In the genomic region with DNA sequence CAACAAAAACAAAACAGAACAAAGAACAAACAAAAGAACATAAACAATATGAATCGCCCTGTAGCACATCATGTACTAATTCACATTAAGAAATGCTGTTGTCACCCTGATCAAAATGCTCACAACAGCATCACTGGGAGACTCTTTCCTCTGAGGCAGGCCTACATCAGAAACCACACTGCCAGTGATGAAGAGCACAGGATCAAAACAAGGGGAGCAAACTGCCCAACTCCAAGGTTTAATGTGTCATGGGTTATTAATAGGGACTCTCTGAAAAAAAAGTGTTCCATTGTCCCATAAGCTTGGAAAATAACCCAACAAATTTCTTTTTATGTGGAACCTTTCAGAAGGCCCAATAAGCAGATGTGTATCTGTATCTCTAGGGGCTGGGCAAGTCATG, we compare ENCODE assay signal across 25 cellular contexts.
"Had no signal": no experiment of that assay in that cellular context is flagged by ENCODE, and none has a peak within 500 bp of the region (broad histone marks: within the 10 kb centered on the region; RNA-seq: fewer than 3 reads in every experiment).

No MANE protein-coding gene starts in this region.

- DNase-seq: cortex of kidney; effector memory CD4-positive, alpha-beta T cell; foreskin fibroblast; head of caudate nucleus; hypothalamus; kidney glomerular epithelial cell; lower lobe of right lung; mesenchymal stem cell; midbrain; naive B cell; retina; small intestine; stimulated activated CD4-positive, alpha-beta T cell treated with anti-CD3 and anti-CD28 coated beads, Interleukin-12 subunit alpha, Interleukin-12 subunit beta, amount 100 ng/mL, for 4 hours; stimulated activated naive CD4-positive, alpha-beta T cell; stomach; substantia nigra; trophoblast cell had no signal

- H3K27me3 ChIP-seq: esophagus muscularis mucosa, stomach had no signal

- H3K9me3 Mint-ChIP-seq: central memory CD8-positive, alpha-beta T cell; naive B cell; nephron had no signal

- H3K27ac Mint-ChIP-seq: naive B cell had no signal

- H3K4me1 Mint-ChIP-seq: central memory CD8-positive, alpha-beta T cell had no signal

- H3K4me1 ChIP-seq: lower lobe of right lung, parathyroid adenoma, stomach had no signal

- H3K27ac ChIP-seq: epithelial cell of prostate, esophagus muscularis mucosa, lower lobe of right lung, parathyroid adenoma, stomach had no signal

- H3K36me3 Mint-ChIP-seq: naive B cell had no signal

- H3K36me3 ChIP-seq: prostate gland had no signal

- H3K4me3 Mint-ChIP-seq: central memory CD8-positive, alpha-beta T cell; naive B cell; nephron had no signal

- H3K4me3 ChIP-seq: esophagus muscularis mucosa, lower lobe of right lung, prostate gland, stomach had no signal

- ATAC-seq: left lobe of liver, lower lobe of right lung, sciatic nerve had no signal

- H3K9me3 ChIP-seq: esophagus muscularis mucosa, lower lobe of right lung, prostate gland, stomach had no signal
